In genomic region chr19:2274185-2274711, GRCh38 we compare ENCODE assay signal across 1 cellular context.
TF ChIP-seq lines count a peak whose summit lies in the region.

No MANE protein-coding gene starts in this region.

TF ChIP-seq in liver, 16 proteins besides CTCF, POLR2A, EP300 and RAD21 (continued from another document):
- no peak for TF ChIP-seq JUND (IDR thresholded peaks at IDR 0.05)
TF ChIP-seq in liver: peak in this region for 0.
